ENCODE assay signal across 1 cellular context in the genomic region with DNA sequence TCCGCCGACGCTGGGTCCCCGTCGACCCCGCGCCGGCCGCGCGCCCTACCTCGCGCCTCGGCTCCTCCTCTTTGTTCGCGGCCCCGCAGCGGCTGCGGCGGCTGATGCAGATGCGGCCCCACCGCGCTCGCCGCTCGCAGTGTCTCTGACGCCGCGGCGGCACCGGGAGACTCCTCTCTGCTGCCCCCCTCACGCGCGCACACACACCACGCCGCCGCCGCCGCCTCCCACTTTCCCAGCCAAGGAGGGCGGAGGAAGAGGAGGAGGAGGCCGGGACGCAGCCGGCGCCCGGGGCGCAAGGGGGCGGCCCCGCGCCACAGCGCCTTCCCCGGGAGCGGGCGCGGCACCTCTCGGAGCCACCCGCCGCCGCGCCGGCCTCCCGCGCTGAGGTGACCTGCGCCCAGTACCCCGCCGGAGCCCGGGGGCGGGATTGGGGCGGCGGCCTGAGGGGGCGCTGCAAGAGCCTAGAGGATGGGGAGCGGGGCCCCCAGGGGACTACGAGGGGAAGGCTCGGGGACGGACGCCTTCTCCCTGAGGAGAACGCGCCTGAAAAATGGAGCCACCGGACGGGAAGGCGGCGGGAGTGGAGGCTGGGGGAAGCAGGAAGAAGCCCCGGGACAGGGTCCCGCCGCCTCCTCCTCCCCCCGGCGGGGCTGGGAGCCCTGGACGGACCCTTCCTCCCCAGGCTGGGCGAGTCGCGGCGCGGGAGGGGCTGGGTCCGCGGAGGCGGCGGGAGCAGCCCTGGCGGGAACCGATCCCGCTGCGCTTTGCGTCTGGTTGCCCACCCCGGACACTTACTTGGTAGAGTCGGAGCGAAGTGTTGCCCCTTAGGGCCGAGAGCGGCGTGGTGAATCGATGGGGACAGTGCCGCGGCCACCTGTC.
TF ChIP-seq lines count a peak whose summit lies in the region.

A gene (minus strand): TSS at position 147 of the 882 bp plus-strand sequence. CDS start 1,744 bp downstream, outside the sequence.

TF ChIP-seq in HepG2, 621 proteins besides CTCF, POLR2A, EP300 and RAD21 (continued from another document and continues in another):
- TF ChIP-seq PHF8 (CRISPR knock-in tag; IDR thresholded peaks at IDR 0.05) = no peak; the same call in 1 of the 2 replicates
- TF ChIP-seq, protein P1, sequence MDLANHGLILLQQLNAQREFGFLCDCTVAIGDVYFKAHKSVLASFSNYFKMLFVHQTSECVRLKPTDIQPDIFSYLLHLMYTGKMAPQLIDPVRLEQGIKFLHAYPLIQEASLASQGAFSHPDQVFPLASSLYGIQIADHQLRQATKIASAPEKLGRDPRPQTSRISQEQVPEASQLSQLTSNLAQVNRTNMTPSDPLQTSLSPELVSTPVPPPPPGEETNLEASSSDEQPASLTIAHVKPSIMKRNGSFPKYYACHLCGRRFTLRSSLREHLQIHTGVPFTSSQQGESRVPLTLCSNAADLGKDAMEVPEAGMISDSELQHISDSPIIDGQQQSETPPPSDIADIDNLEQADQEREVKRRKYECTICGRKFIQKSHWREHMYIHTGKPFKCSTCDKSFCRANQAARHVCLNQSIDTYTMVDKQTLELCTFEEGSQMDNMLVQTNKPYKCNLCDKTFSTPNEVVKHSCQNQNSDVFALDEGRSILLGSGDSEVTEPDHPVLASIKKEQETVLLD (CRISPR knock-in tag; IDR thresholded peaks at IDR 0.05; ENCODE audit: low read depth) = peak; percentile 44; the same call in 1 of the 2 replicates
- TF ChIP-seq, protein P2, sequence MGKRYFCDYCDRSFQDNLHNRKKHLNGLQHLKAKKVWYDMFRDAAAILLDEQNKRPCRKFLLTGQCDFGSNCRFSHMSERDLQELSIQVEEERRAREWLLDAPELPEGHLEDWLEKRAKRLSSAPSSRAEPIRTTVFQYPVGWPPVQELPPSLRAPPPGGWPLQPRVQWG (CRISPR knock-in tag; IDR thresholded peaks at IDR 0.05; ENCODE audit: borderline replicate concordance, low read depth) = no peak
- peak; percentile 61; the same call in 1 of the 2 replicates for TF ChIP-seq ZNF891 (CRISPR knock-in tag; IDR thresholded peaks at IDR 0.05)
- no peak for TF ChIP-seq ZNF260 (CRISPR knock-in tag; IDR thresholded peaks at IDR 0.05; ENCODE audit: borderline replicate concordance, low read depth)
- TF ChIP-seq ATM (IDR thresholded peaks at IDR 0.05; ENCODE audit: borderline replicate concordance) = no peak
- TF ChIP-seq HOXA7 (CRISPR knock-in tag; IDR thresholded peaks at IDR 0.05) = no peak
- TF ChIP-seq EEA1 (CRISPR knock-in tag; IDR thresholded peaks at IDR 0.05; ENCODE audit: borderline replicate concordance) = no peak
- no peak for TF ChIP-seq KLF6 (CRISPR knock-in tag; IDR thresholded peaks at IDR 0.05)
- 0 out of 2 replicates have a peak, but pooled peaks have one; percentile 10 for TF ChIP-seq BCL6 (CRISPR knock-in tag; IDR thresholded peaks at IDR 0.05)
- TF ChIP-seq, protein P3, sequence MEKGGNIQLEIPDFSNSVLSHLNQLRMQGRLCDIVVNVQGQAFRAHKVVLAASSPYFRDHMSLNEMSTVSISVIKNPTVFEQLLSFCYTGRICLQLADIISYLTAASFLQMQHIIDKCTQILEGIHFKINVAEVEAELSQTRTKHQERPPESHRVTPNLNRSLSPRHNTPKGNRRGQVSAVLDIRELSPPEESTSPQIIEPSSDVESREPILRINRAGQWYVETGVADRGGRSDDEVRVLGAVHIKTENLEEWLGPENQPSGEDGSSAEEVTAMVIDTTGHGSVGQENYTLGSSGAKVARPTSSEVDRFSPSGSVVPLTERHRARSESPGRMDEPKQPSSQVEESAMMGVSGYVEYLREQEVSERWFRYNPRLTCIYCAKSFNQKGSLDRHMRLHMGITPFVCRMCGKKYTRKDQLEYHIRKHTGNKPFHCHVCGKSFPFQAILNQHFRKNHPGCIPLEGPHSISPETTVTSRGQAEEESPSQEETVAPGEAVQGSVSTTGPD (CRISPR knock-in tag; IDR thresholded peaks at IDR 0.05) = no peak
- TF ChIP-seq, protein P4, sequence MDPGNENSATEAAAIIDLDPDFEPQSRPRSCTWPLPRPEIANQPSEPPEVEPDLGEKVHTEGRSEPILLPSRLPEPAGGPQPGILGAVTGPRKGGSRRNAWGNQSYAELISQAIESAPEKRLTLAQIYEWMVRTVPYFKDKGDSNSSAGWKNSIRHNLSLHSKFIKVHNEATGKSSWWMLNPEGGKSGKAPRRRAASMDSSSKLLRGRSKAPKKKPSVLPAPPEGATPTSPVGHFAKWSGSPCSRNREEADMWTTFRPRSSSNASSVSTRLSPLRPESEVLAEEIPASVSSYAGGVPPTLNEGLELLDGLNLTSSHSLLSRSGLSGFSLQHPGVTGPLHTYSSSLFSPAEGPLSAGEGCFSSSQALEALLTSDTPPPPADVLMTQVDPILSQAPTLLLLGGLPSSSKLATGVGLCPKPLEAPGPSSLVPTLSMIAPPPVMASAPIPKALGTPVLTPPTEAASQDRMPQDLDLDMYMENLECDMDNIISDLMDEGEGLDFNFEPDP (CRISPR knock-in tag; conservative IDR thresholded peaks at IDR 0.05) = no peak
- no peak for TF ChIP-seq ZNF33A (CRISPR knock-in tag; IDR thresholded peaks at IDR 0.05; ENCODE audit: borderline replicate concordance)
- no peak for TF ChIP-seq ELF4 (CRISPR knock-in tag; IDR thresholded peaks at IDR 0.05; ENCODE audit: borderline replicate concordance)
- no peak for TF ChIP-seq ZNF101 (CRISPR knock-in tag; IDR thresholded peaks at IDR 0.05; ENCODE audit: borderline replicate concordance, low read depth)
- 0 out of 2 replicates have a peak, but pooled peaks have one; percentile 13 for TF ChIP-seq ZNF343 (CRISPR knock-in tag; IDR thresholded peaks at IDR 0.05)
- TF ChIP-seq EZH2 (conservative IDR thresholded peaks at IDR 0.05; ENCODE audit: low read depth, low read length) = no peak
- no peak for TF ChIP-seq SUZ12 (IDR thresholded peaks at IDR 0.05; ENCODE audit: low read depth, low read length)
- TF ChIP-seq SRSF1 (optimal IDR thresholded peaks at IDR 0.05; ENCODE audit: low read depth, low read length) = peak; percentile 25
- TF ChIP-seq ZNF230 (CRISPR knock-in tag; IDR thresholded peaks at IDR 0.05) = peak; percentile 40; the same call in 1 of the 2 replicates
- TF ChIP-seq, protein P5, sequence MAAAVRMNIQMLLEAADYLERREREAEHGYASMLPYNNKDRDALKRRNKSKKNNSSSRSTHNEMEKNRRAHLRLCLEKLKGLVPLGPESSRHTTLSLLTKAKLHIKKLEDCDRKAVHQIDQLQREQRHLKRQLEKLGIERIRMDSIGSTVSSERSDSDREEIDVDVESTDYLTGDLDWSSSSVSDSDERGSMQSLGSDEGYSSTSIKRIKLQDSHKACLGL (CRISPR knock-in tag; IDR thresholded peaks at IDR 0.05) = peak; percentile 25; the same call in 1 of the 2 replicates
- no peak for TF ChIP-seq ZNF530 (CRISPR knock-in tag; IDR thresholded peaks at IDR 0.05; ENCODE audit: low read depth)
- TF ChIP-seq WIZ (CRISPR knock-in tag; IDR thresholded peaks at IDR 0.05) = 0 out of 2 replicates have a peak, but pooled peaks have one; percentile 35
- 0 out of 2 replicates have a peak, but pooled peaks have one; percentile 34 for TF ChIP-seq ZNF333 (CRISPR knock-in tag; IDR thresholded peaks at IDR 0.05; ENCODE audit: borderline replicate concordance)
- TF ChIP-seq ZNF282 (IDR thresholded peaks at IDR 0.05; ENCODE audit: partially characterized antibody) = no peak
- TF ChIP-seq PHF5A (CRISPR knock-in tag; IDR thresholded peaks at IDR 0.05; ENCODE audit: low read depth, unreplicated experiment) = no peak
- TF ChIP-seq, protein P6, sequence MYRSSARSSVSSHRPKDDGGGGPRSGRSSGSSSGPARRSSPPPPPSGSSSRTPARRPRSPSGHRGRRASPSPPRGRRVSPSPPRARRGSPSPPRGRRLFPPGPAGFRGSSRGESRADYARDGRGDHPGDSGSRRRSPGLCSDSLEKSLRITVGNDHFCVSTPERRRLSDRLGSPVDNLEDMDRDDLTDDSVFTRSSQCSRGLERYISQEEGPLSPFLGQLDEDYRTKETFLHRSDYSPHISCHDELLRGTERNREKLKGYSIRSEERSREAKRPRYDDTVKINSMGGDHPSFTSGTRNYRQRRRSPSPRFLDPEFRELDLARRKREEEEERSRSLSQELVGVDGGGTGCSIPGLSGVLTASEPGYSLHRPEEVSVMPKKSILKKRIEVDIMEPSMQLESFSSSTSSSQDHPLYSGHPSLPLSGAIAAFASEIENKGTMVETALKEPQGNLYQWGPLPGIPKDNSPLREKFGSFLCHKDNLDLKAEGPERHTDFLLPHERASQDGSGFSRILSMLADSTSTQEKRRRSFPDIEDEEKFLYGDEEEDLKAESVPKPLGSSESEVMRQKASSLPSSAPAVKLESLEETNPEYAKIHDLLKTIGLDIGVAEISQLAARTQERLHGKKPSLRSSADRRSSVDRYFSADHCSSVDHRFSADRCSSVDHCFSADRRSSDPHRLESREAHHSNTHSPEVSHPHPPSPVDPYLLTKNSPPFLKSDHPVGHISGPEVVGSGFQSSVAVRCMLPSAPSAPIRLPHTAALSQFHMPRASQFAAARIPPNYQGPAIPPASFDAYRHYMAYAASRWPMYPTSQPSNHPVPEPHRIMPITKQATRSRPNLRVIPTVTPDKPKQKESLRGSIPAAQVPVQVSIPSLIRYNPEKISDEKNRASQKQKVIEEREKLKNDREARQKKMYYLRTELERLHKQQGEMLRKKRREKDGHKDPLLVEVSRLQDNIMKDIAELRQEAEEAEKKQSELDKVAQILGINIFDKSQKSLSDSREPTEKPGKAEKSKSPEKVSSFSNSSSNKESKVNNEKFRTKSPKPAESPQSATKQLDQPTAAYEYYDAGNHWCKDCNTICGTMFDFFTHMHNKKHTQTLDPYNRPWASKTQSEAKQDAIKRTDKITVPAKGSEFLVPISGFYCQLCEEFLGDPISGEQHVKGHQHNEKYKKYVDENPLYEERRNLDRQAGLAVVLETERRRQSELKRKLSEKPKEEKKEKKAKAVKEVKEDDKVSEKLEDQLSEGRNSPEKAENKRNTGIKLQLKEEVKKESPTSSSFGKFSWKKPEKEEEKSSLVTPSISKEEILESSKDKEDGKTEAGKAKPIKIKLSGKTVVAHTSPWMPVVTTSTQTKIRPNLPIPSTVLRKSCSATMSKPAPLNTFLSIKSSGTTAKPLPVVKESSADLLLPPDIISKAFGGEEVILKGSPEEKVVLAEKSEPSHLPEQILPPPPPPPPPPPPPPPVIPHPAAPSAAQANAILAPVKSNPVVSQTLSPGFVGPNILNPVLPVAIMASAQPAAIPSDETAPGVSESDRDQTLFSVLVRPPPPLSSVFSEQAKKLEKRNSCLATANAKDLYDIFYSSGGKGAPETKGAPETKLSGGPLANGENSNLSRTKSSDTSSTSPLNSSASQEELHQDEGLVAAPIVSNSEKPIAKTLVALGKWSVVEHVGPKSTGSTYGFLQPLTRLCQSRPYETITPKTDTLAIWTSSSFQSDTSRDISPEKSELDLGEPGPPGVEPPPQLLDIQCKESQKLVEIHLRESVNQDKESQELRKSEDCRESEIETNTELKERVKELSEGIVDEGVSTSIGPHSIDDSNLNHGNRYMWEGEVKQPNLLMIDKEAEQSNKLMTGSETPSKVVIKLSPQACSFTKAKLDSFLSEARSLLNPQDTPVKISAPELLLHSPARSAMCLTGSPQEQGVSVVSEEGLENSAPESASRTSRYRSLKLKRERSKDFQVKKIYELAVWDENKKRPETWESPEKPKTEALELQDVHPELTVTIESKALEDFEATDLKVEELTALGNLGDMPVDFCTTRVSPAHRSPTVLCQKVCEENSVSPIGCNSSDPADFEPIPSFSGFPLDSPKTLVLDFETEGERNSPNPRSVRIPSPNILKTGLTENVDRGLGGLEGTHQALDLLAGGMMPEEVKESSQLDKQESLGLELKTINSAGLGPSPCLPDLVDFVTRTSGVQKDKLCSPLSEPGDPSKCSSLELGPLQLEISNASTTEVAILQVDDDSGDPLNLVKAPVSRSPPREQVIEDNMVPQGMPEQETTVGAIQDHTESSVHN (CRISPR knock-in tag; IDR thresholded peaks at IDR 0.05) = no peak
- peak; percentile 14 for TF ChIP-seq AGO2 (optimal IDR thresholded peaks at IDR 0.05; ENCODE audit: low read depth, low read length)
- TF ChIP-seq ZNF207 (IDR thresholded peaks at IDR 0.05; ENCODE audit: borderline replicate concordance) = no peak
- TF ChIP-seq, protein P7, sequence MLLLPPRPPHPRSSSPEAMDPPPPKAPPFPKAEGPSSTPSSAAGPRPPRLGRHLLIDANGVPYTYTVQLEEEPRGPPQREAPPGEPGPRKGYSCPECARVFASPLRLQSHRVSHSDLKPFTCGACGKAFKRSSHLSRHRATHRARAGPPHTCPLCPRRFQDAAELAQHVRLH (CRISPR knock-in tag; IDR thresholded peaks at IDR 0.05; ENCODE audit: borderline replicate concordance, low read depth) = 0 out of 2 replicates have a peak, but pooled peaks have one; percentile 9
- 0 out of 2 replicates have a peak, but pooled peaks have one; percentile 14 for TF ChIP-seq SP4 (CRISPR knock-in tag; IDR thresholded peaks at IDR 0.05)
- TF ChIP-seq SPEN (CRISPR knock-in tag; IDR thresholded peaks at IDR 0.05; ENCODE audit: low read depth) = no peak
- no peak for TF ChIP-seq RFX1 (IDR thresholded peaks at IDR 0.05)
- TF ChIP-seq RCOR2 (CRISPR knock-in tag; IDR thresholded peaks at IDR 0.05) = no peak
- TF ChIP-seq, protein P8, sequence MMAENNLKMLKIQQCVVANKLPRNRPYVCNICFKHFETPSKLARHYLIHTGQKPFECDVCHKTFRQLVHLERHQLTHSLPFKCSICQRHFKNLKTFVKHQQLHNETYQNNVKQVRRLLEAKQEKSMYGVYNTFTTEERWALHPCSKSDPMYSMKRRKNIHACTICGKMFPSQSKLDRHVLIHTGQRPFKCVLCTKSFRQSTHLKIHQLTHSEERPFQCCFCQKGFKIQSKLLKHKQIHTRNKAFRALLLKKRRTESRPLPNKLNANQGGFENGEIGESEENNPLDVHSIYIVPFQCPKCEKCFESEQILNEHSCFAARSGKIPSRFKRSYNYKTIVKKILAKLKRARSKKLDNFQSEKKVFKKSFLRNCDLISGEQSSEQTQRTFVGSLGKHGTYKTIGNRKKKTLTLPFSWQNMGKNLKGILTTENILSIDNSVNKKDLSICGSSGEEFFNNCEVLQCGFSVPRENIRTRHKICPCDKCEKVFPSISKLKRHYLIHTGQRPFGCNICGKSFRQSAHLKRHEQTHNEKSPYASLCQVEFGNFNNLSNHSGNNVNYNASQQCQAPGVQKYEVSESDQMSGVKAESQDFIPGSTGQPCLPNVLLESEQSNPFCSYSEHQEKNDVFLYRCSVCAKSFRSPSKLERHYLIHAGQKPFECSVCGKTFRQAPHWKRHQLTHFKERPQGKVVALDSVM (CRISPR knock-in tag; IDR thresholded peaks at IDR 0.05) = no peak; the same call in 1 of the 2 replicates
- peak; percentile 83 for TF ChIP-seq HNRNPLL (IDR thresholded peaks at IDR 0.05; ENCODE audit: low read depth, low read length, poor library complexity, severe bottlenecking)
- no peak for TF ChIP-seq FOXP1 (IDR thresholded peaks at IDR 0.05)
- no peak for TF ChIP-seq FOXP1 (CRISPR knock-in tag; IDR thresholded peaks at IDR 0.05)
- TF ChIP-seq RXRA (CRISPR knock-in tag; IDR thresholded peaks at IDR 0.05) = 0 out of 2 replicates have a peak, but pooled peaks have one; percentile 14
- no peak for TF ChIP-seq ZNF251 (CRISPR knock-in tag; IDR thresholded peaks at IDR 0.05)
- TF ChIP-seq ZBTB8A (CRISPR knock-in tag; IDR thresholded peaks at IDR 0.05; ENCODE audit: borderline replicate concordance, low read depth) = peak; percentile 49; the same call in 1 of the 2 replicates
